Comparison of ENCODE assay signal across 9 cellular contexts in the genomic region with DNA sequence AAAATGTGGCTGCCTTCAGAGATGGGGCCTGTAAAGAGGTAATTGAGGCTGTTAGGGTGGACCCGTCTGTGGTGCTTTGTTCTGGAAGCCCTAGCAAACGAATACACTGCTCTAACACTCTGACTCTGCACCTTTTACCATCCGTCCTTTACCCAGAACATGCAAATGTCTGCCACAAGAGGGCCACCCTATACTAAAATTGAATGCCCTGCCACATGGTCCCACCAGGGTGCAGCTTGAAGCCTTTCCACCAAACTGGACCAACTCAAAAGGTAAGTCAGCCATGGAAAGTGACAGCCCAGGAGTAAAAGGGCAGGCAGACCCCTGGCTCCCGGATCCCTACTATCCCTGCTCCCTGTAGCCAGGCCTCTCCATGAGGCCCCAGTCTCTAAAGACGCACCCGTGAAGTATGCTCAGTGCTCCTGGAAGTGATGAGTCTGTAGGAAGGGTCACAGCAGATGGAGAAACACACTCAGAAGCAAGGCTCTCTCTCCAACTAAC. TPM values are rescaled to one million over a fixed set of nuclear protein-coding genes. Genes with fewer than 3 reads are reported as not detected.
A peak's percentile ranks its signal among the peaks of the same experiment; 100 is the strongest.
DNase-seq lines count a peak whose midpoint lies in the region; ATAC-seq and TF ChIP-seq lines count a peak whose summit lies in the region.
"Had no signal": no experiment of that assay in that cellular context is flagged by ENCODE, and none has a peak within 500 bp of the region (broad histone marks: within the 10 kb centered on the region; RNA-seq: fewer than 3 reads in every experiment).

No MANE protein-coding gene starts in this region.

- H3K36me3 Mint-ChIP-seq in CD14-positive monocyte, result no peaks in the 10 kb centered on the region
- H3K36me3 Mint-ChIP-seq in memory B cell, result no peaks in the 10 kb centered on the region

- H3K9me3 Mint-ChIP-seq in CD14-positive monocyte (no peaks in the 10 kb centered on the region), memory B cell (no peaks in the 10 kb centered on the region)
- H3K9me3 Mint-ChIP-seq: T-helper 1 cell treated with Interleukin-12 subunit alpha and Interleukin-12 subunit beta and Interleukin-4 antibody, amounts not matched to agents 30 μg/mL and 1 μg/mL, for 36 hours had no signal

- DNase-seq in CD14-positive monocyte (ENCODE audit: low spot score) (no peak), NCI-H526 treated with DMSO at 0.1 percent for 48 hours (lab: John Stamatoyannopoulos, UW) (peak; percentile 57), dermis blood vessel endothelial cell (peak; percentile 89), memory B cell (ENCODE audit: low spot score in 2 of 2) (peak; percentile 60 to 63)
- DNase-seq in activated CD4-positive, alpha-beta T cell treated with anti-CD3 and anti-CD28 coated beads, Interleukin-2, amount 50 U/mL, for 1 hour, result peak; percentile 59
- DNase-seq in stimulated activated CD8-positive, alpha-beta memory T cell treated with anti-CD3 and anti-CD28 coated beads, Interleukin-2, amount 100 ng/mL, for 48 hours (ENCODE audit: low read depth in 2 of 2), result peak; percentile 17 to 34

- peak; percentile 82 for ATAC-seq in GM19324 (IDR thresholded peaks at IDR 0.05; ENCODE audit: low FRiP score, unreplicated experiment)
- ATAC-seq in HG03460 (IDR thresholded peaks at IDR 0.05; ENCODE audit: unreplicated experiment), result peak; percentile 73
- ATAC-seq in memory B cell (ENCODE audit: low read depth), result peak; percentile 88

- intact Hi-C loops in CD14-positive monocyte (cut with micrococcal nuclease), result loop anchor here (2.0 to 10.0 kb wide), 4 partner anchors 32 to 358 kb away; no protein-coding TSS in a partner anchor

- no peak overlapping the region for H3K4me3 Mint-ChIP-seq in CD14-positive monocyte
- no peak overlapping the region for H3K4me3 Mint-ChIP-seq in memory B cell
- H3K4me3 Mint-ChIP-seq: T-helper 1 cell treated with Interleukin-12 subunit alpha and Interleukin-12 subunit beta and Interleukin-4 antibody, amounts not matched to agents 30 μg/mL and 1 μg/mL, for 36 hours had no signal

- peaks cover 3 to 12% (median 6%) of the 10 kb centered on the region in 3 donors for H3K27me3 Mint-ChIP-seq in CD14-positive monocyte (ENCODE audit: low read depth in 3 of 3)
- peaks cover 18% of the 10 kb centered on the region for H3K27me3 Mint-ChIP-seq in memory B cell

- H3K4me1 Mint-ChIP-seq in CD14-positive monocyte (peaks cover 5% of the 10 kb centered on the region), memory B cell (no peaks in the 10 kb centered on the region)

- TF ChIP-seq CTCF in CD14-positive monocyte (IDR thresholded peaks at IDR 0.05), result peak; percentile 77

- peak overlapping the region in 1 of 7 donors; percentile 35 for H3K27ac Mint-ChIP-seq in CD14-positive monocyte
- no peak overlapping the region for H3K27ac Mint-ChIP-seq in memory B cell
- H3K27ac Mint-ChIP-seq: T-helper 1 cell treated with Interleukin-12 subunit alpha and Interleukin-12 subunit beta and Interleukin-4 antibody, amounts not matched to agents 30 μg/mL and 1 μg/mL, for 36 hours had no signal

RNA-seq across cellular contexts. Expression of gene BFSP1, which starts 5.8 kb away (rescaled TPM):
- not detected for polyA plus RNA-seq in CD14-positive monocyte
- total RNA-seq in dermis blood vessel endothelial cell, result 1.9 and 4.4 TPM in 2 replicates

RNA-seq across cellular contexts. Expression of gene DSTN, which starts 32.9 kb away (rescaled TPM):
- polyA plus RNA-seq in CD14-positive monocyte, result 10 to 100 TPM; 58.4 to 63.8 TPM
- total RNA-seq in dermis blood vessel endothelial cell, result 157 and 236 TPM in 2 replicates
